In the genomic region with DNA sequence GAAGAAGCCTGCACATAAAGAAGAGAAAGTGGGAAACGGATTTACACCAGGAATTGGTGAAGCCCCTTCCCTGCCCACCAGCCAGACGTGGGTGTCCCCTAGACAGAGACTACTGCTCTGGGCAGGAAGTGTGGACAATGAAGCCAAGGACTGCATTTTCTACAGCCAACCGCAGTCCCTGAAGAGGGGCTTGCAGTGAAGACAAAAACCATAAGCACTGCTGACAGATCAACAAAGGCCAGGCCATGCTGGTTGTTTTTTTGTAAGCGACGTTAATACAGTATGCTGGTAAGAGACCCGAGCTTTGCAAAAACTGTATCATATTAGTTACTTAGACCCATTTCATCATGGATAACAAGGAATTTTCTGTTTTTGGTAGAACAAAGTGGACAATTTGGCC, we compare ENCODE assay signal across 13 cellular contexts.
"Had no signal": no experiment of that assay in that cellular context is flagged by ENCODE, and none has a peak within 500 bp of the region (broad histone marks: within the 10 kb centered on the region; RNA-seq: fewer than 3 reads in every experiment).

No MANE protein-coding gene starts in this region.

- H3K4me3 ChIP-seq: dorsolateral prefrontal cortex, esophagus squamous epithelium, thyroid gland, vagina had no signal

- H3K36me3 ChIP-seq: brain microvascular endothelial cell, esophagus squamous epithelium, thyroid gland, vagina had no signal

- H3K27me3 ChIP-seq: brain microvascular endothelial cell, dorsolateral prefrontal cortex, esophagus squamous epithelium, thyroid gland, vagina had no signal

- ATAC-seq: activated CD4-positive, CD25-positive, alpha-beta regulatory T cell treated with anti-CD3 and anti-CD28 coated beads, Interleukin-2, amount 50 U/mL, for 24 hours; naive thymus-derived CD8-positive, alpha-beta T cell had no signal

- H3K27ac ChIP-seq: brain microvascular endothelial cell, dorsolateral prefrontal cortex, esophagus squamous epithelium, thyroid gland, vagina had no signal

- H3K9me3 ChIP-seq: esophagus squamous epithelium, thyroid gland, vagina had no signal

- DNase-seq: activated CD4-positive, alpha-beta T cell treated with anti-CD3 and anti-CD28 coated beads, Interleukin-2, amount 50 U/mL, for 4 hours; activated naive CD4-positive, alpha-beta T cell treated with anti-CD3 and anti-CD28 coated beads, Interleukin-2, amount 50 U/mL, for 16 hours; activated T-cell treated with anti-CD3 and anti-CD28 coated beads, Interleukin-2, amount 50 U/mL, for 1 hour; amniotic stem cell; brain microvascular endothelial cell; dorsolateral prefrontal cortex; esophagus squamous epithelium; head of caudate nucleus; kidney; naive thymus-derived CD8-positive, alpha-beta T cell; thyroid gland had no signal
